24 cellular contexts compared by ENCODE assay signal in the genomic region with DNA sequence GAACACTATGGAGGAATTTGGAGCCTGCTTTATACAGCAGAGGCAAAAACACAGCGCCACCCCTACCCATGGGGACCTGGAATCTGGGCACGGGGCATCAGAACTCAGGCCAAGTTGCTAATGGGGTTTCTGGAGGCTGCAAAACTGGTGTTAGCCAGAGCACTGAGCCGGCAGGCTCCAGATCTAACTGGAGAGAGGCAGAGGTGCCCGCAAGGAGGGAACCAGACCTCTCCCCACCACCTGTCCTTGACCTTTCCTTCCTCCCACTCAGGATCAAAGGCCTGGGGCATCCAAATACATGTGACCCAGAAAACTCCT.
A peak's percentile ranks its signal among the peaks of the same experiment; 100 is the strongest.
DNase-seq lines count a peak whose midpoint lies in the region; ATAC-seq and TF ChIP-seq lines count a peak whose summit lies in the region.
"Had no signal": no experiment of that assay in that cellular context is flagged by ENCODE, and none has a peak within 500 bp of the region (broad histone marks: within the 10 kb centered on the region; RNA-seq: fewer than 3 reads in every experiment).

No MANE protein-coding gene starts in this region.

- H3K4me3 ChIP-seq in esophagus muscularis mucosa (no peak overlapping the region), psoas muscle (no peak overlapping the region), uterus (no peak overlapping the region)
- H3K4me3 ChIP-seq: upper lobe of right lung had no signal

- no peak for TF ChIP-seq EP300 in esophagus muscularis mucosa (IDR thresholded peaks at IDR 0.05)

- intact Hi-C loops in Right ventricle myocardium inferior (cut with DNase I), result no loop called here
- intact Hi-C loops in Right ventricle myocardium superior (cut with DNase I), result no loop called here
- intact Hi-C loops in esophagus muscularis mucosa (cut with DNase I), result no loop called here
- intact Hi-C loops in psoas muscle (cut with DNase I), result no loop called here
- intact Hi-C loops in uterus (cut with DNase I; ENCODE audit: low total_unique reads), result no loop called here

- peaks cover 80 to 100% (median 99%) of the 10 kb centered on the region in 4 donors for H3K36me3 ChIP-seq in esophagus muscularis mucosa
- peaks cover 0 to 97% of the 10 kb centered on the region in 2 donors for H3K36me3 ChIP-seq in psoas muscle (ENCODE audit: insufficient read depth in 1 of 2, low read depth in 1 of 2)
- H3K36me3 ChIP-seq in uterus, result no peaks in the 10 kb centered on the region

- no peak for TF ChIP-seq POLR2A in esophagus muscularis mucosa (IDR thresholded peaks at IDR 0.05; ENCODE audit: low read depth)
- TF ChIP-seq POLR2A in uterus (IDR thresholded peaks at IDR 0.05), result no peak

- H3K27me3 ChIP-seq in esophagus muscularis mucosa (no peaks in the 10 kb centered on the region), psoas muscle (ENCODE audit: insufficient read depth in 3 of 3, low read length in 2 of 3) (no peaks in the 10 kb centered on the region), uterus (no peaks in the 10 kb centered on the region)
- H3K27me3 ChIP-seq: upper lobe of right lung had no signal

- 81% methylated on average over 4 of the region's 4 CpGs for WGBS in esophagus muscularis mucosa
- 62 to 82% (median 76%) methylated on average over 4 of the region's 4 CpGs for WGBS in psoas muscle, 3 donors

- ATAC-seq in Right ventricle myocardium inferior (no peak), Right ventricle myocardium superior (ENCODE audit: poor library complexity) (no peak), psoas muscle (no peak), GM21447 (IDR thresholded peaks at IDR 0.05; ENCODE audit: unreplicated experiment) (no peak), HG03442 (IDR thresholded peaks at IDR 0.05; ENCODE audit: unreplicated experiment) (no peak)
- ATAC-seq: activated CD8-positive, alpha-beta memory T cell treated with anti-CD3 and anti-CD28 coated beads, Interleukin-2, amount 10 ng/mL, durations not matched to agents 7 days and 5 days; foreskin keratinocyte; naive thymus-derived CD4-positive, alpha-beta T cell; upper lobe of right lung; WTC11 had no signal

- H3K4me1 ChIP-seq in esophagus muscularis mucosa (peaks cover 45 to 99% (median 92%) of the 10 kb centered on the region in 4 donors), psoas muscle (peaks cover 11% of the 10 kb centered on the region), uterus (peaks cover 6 to 12% of the 10 kb centered on the region in 2 donors)
- H3K4me1 ChIP-seq: foreskin keratinocyte had no signal

- TF ChIP-seq CTCF in esophagus muscularis mucosa (IDR thresholded peaks at IDR 0.05) (no peak), psoas muscle (IDR thresholded peaks at IDR 0.05) (no peak), uterus (IDR thresholded peaks at IDR 0.05) (no peak)

- DNase-seq in Right ventricle myocardium inferior (ENCODE audit: missing footprints) (peak; percentile 15), Right ventricle myocardium superior (no peak), esophagus muscularis mucosa (ENCODE audit: extremely low spot score) (no peak), psoas muscle (no peak), uterus (no peak), NCI-H526 (lab: John Stamatoyannopoulos, UW) (no peak)
- DNase-seq: activated CD8-positive, alpha-beta memory T cell treated with anti-CD3 and anti-CD28 coated beads, Interleukin-2, amount 10 ng/mL, durations not matched to agents 7 days and 5 days; activated T-cell treated with anti-CD3 and anti-CD28 coated beads, Interleukin-2, amount 50 U/mL, for 48 hours; CD4-positive, alpha-beta memory T cell; foreskin keratinocyte; immature natural killer cell; naive thymus-derived CD4-positive, alpha-beta T cell; NCI-H1694 treated with DMSO at 0.1 percent for 48 hours; NCI-H2171; NCI-H524 treated with DMSO at 0.1 percent for 48 hours; occipital lobe; SHP77 treated with DMSO at 0.1 percent for 48 hours; stimulated activated CD4-positive, alpha-beta T cell treated with anti-CD3 and anti-CD28 coated beads, Interleukin-2, amount 100 ng/mL, for 24 hours; SW 1271; upper lobe of right lung had no signal

- H3K27ac ChIP-seq in esophagus muscularis mucosa (replicated peaks in 1 of 4) (peak overlapping the region; percentile 71 to 79 (median 73)), psoas muscle (peak overlapping the region; percentile 16), uterus (peak overlapping the region; percentile 8 to 14)
- H3K27ac ChIP-seq: 22Rv1, foreskin keratinocyte, upper lobe of right lung had no signal

- H3K9me3 ChIP-seq in esophagus muscularis mucosa (no peaks in the 10 kb centered on the region), psoas muscle (no peaks in the 10 kb centered on the region), uterus (no peaks in the 10 kb centered on the region)
- H3K9me3 ChIP-seq: upper lobe of right lung had no signal

Comparison
In these comparisons a context has a peak if more than half of its experiments do, and no peak if none do; other contexts are left out.
1. H3K27ac ChIP-seq: peak in every context shown above with its lines; median percentile 73 in esophagus muscularis mucosa; 16 in psoas muscle; 11 in uterus.